In genomic region chr3:136909187-136909586, GRCh38 we compare ENCODE assay signal across 11 cellular contexts. TPM values are rescaled to one million over a fixed set of nuclear protein-coding genes. Genes with fewer than 3 reads are reported as not detected.
DNase-seq lines count a peak whose midpoint lies in the region; ATAC-seq and TF ChIP-seq lines count a peak whose summit lies in the region.
"Had no signal": no experiment of that assay in that cellular context is flagged by ENCODE, and none has a peak within 500 bp of the region (broad histone marks: within the 10 kb centered on the region; RNA-seq: fewer than 3 reads in every experiment).

No MANE protein-coding gene starts in this region.

- peaks cover 71% of the 10 kb centered on the region for H3K4me1 Mint-ChIP-seq in activated CD4-positive, alpha-beta memory T cell treated with anti-CD3 and anti-CD28 coated beads for 36 hours (ENCODE audit: low read depth)
- peaks cover 47% of the 10 kb centered on the region for H3K4me1 Mint-ChIP-seq in activated CD4-positive, alpha-beta memory T cell treated with anti-CD3 and anti-CD28 coated beads, Interleukin-2, amount 10 ng/mL, durations not matched to agents 7 days and 5 days
- H3K4me1 Mint-ChIP-seq in T-cell (peaks cover 83 to 88% (median 86%) of the 10 kb centered on the region in 3 donors), osteocyte (ENCODE audit: unreplicated experiment) (peaks cover 3% of the 10 kb centered on the region)

- H3K27me3 Mint-ChIP-seq in activated CD4-positive, alpha-beta memory T cell treated with anti-CD3 and anti-CD28 coated beads for 36 hours: no peaks in the 10 kb centered on the region
- H3K27me3 Mint-ChIP-seq in activated CD4-positive, alpha-beta memory T cell treated with anti-CD3 and anti-CD28 coated beads, Interleukin-2, amount 10 ng/mL, durations not matched to agents 7 days and 5 days: no peaks in the 10 kb centered on the region
- H3K27me3 Mint-ChIP-seq in T-cell (no peaks in the 10 kb centered on the region), osteocyte (ENCODE audit: unreplicated experiment) (no peaks in the 10 kb centered on the region)

- peak overlapping the region; percentile 14 for H3K27ac Mint-ChIP-seq in activated CD4-positive, alpha-beta memory T cell treated with anti-CD3 and anti-CD28 coated beads for 36 hours
- no peak overlapping the region for H3K27ac Mint-ChIP-seq in activated CD4-positive, alpha-beta memory T cell treated with anti-CD3 and anti-CD28 coated beads, Interleukin-2, amount 10 ng/mL, durations not matched to agents 7 days and 5 days
- peak overlapping the region; percentile 76 to 92 for H3K27ac Mint-ChIP-seq in T-cell
- H3K27ac Mint-ChIP-seq in osteocyte (ENCODE audit: unreplicated experiment): peak overlapping the region; percentile 1
- H3K27ac Mint-ChIP-seq: activated naive CD4-positive, alpha-beta T cell treated with anti-CD3 and anti-CD28 coated beads, Interleukin-2, amount 50 U/mL, for 72 hours had no signal

- peaks cover 15% of the 10 kb centered on the region for H3K9me3 Mint-ChIP-seq in activated CD4-positive, alpha-beta memory T cell treated with anti-CD3 and anti-CD28 coated beads for 36 hours
- peaks cover 18% of the 10 kb centered on the region for H3K9me3 Mint-ChIP-seq in activated CD4-positive, alpha-beta memory T cell treated with anti-CD3 and anti-CD28 coated beads, Interleukin-2, amount 10 ng/mL, durations not matched to agents 7 days and 5 days
- H3K9me3 Mint-ChIP-seq in T-cell (peaks cover 4 to 6% (median 6%) of the 10 kb centered on the region in 3 donors), osteocyte (ENCODE audit: unreplicated experiment) (peaks cover 10% of the 10 kb centered on the region)

- no peak for DNase-seq in activated CD4-positive, alpha-beta memory T cell treated with anti-CD3 and anti-CD28 coated beads for 36 hours
- DNase-seq in activated CD4-positive, alpha-beta memory T cell treated with anti-CD3 and anti-CD28 coated beads, Interleukin-2, amount 10 ng/mL, durations not matched to agents 7 days and 5 days: no peak
- DNase-seq in T-cell (no peak), osteocyte (ENCODE audit: extremely low spot score, unreplicated experiment) (no peak), NCI-H2171 (lab: John Stamatoyannopoulos, UW) (no peak), AG08395 (ENCODE audit: low spot score) (no peak)
- DNase-seq in stimulated activated CD4-positive, alpha-beta T cell treated with anti-CD3 and anti-CD28 coated beads, Interleukin-15, amount 100 ng/mL, for 24 hours: no peak
- DNase-seq: activated CD4-positive, alpha-beta T cell treated with anti-CD3 and anti-CD28 coated beads, Interleukin-2, amount 50 U/mL, for 4 hours; mesenchymal stem cell had no signal

- ATAC-seq in HG02759 (IDR thresholded peaks at IDR 0.05; ENCODE audit: unreplicated experiment): peak; percentile 60
- ATAC-seq in T-cell (replicated peaks in 1 of 4): peak in 2 of 4 experiments; percentile 17 to 34
- ATAC-seq: activated naive CD4-positive, alpha-beta T cell treated with anti-CD3 and anti-CD28 coated beads, Interleukin-2, amount 50 U/mL, for 72 hours had no signal

- no peak overlapping the region for H3K4me3 Mint-ChIP-seq in activated CD4-positive, alpha-beta memory T cell treated with anti-CD3 and anti-CD28 coated beads for 36 hours
- no peak overlapping the region for H3K4me3 Mint-ChIP-seq in activated CD4-positive, alpha-beta memory T cell treated with anti-CD3 and anti-CD28 coated beads, Interleukin-2, amount 10 ng/mL, durations not matched to agents 7 days and 5 days
- H3K4me3 Mint-ChIP-seq in T-cell (peak overlapping the region; percentile 7 to 24 (median 18)), osteocyte (ENCODE audit: unreplicated experiment) (no peak overlapping the region)

- no peak for TF ChIP-seq CTCF in osteocyte (IDR thresholded peaks at IDR 0.05)

- H3K36me3 Mint-ChIP-seq in activated CD4-positive, alpha-beta memory T cell treated with anti-CD3 and anti-CD28 coated beads for 36 hours: peaks cover 24% of the 10 kb centered on the region
- H3K36me3 Mint-ChIP-seq in activated CD4-positive, alpha-beta memory T cell treated with anti-CD3 and anti-CD28 coated beads, Interleukin-2, amount 10 ng/mL, durations not matched to agents 7 days and 5 days (ENCODE audit: low read depth): peaks cover 66% of the 10 kb centered on the region
- H3K36me3 Mint-ChIP-seq in T-cell: peaks cover 27% of the 10 kb centered on the region
- H3K36me3 Mint-ChIP-seq in osteocyte (ENCODE audit: unreplicated experiment): peaks cover 15% of the 10 kb centered on the region

- CTCF ChIA-PET in activated CD4-positive, alpha-beta memory T cell treated with anti-CD3 and anti-CD28 coated beads for 36 hours (lab: Charles Lee): interaction anchor here (1.5 to 1.6 kb wide), 2 partner anchors 10 to 47 kb away, joined by 6 to 7 read pairs; partner anchors contain the start of gene NCK1
- CTCF ChIA-PET in activated CD4-positive, alpha-beta memory T cell treated with anti-CD3 and anti-CD28 coated beads, Interleukin-2, amount 10 ng/mL, durations not matched to agents 7 days and 5 days (lab: Charles Lee): interaction anchor here (1.3 to 1.7 kb wide), 2 partner anchors 104 to 123 kb away, joined by 3 to 6 read pairs; no protein-coding TSS in a partner anchor
- CTCF ChIA-PET in T-cell (lab: Charles Lee): interaction anchor here (0.6 to 2.2 kb wide), 6 partner anchors 10 to 518 kb away, joined by 3 to 17 read pairs (median 4); partner anchors contain the start of genes NCK1 (in 1 of the 2) and STAG1 (in 1 of the 2)

- POLR2A ChIA-PET in activated CD4-positive, alpha-beta memory T cell treated with anti-CD3 and anti-CD28 coated beads for 36 hours (lab: Charles Lee): interaction anchor here (1.4 kb wide), 1 partner anchor 46 kb away, joined by 3 read pairs; no protein-coding TSS in a partner anchor
- POLR2A ChIA-PET in activated CD4-positive, alpha-beta memory T cell treated with anti-CD3 and anti-CD28 coated beads, Interleukin-2, amount 10 ng/mL, durations not matched to agents 7 days and 5 days (lab: Charles Lee): interaction anchor here (1.4 to 2.5 kb wide), 2 partner anchors 20 to 47 kb away, joined by 4 to 14 read pairs; partner anchors contain the start of gene NCK1
- POLR2A ChIA-PET in T-cell (lab: Charles Lee): interaction anchor here in 1 of 2 donors (1.0 kb wide), 2 partner anchors 11 to 48 kb away, joined by 3 to 4 read pairs; partner anchors contain the start of gene NCK1

- intact Hi-C loops in activated CD4-positive, alpha-beta memory T cell treated with anti-CD3 and anti-CD28 coated beads for 36 hours (cut with micrococcal nuclease): no loop called here

RNA-seq across cellular contexts. Expression of gene NCK1, which starts 47.2 kb away (rescaled TPM):
- total RNA-seq in activated CD4-positive, alpha-beta memory T cell treated with anti-CD3 and anti-CD28 coated beads for 36 hours: 10 to 100 TPM; 32.3 to 38.0 TPM
- total RNA-seq in activated CD4-positive, alpha-beta memory T cell treated with anti-CD3 and anti-CD28 coated beads, Interleukin-2, amount 10 ng/mL, durations not matched to agents 7 days and 5 days: 10 to 100 TPM; 50.8 to 51.3 TPM
- total RNA-seq in T-cell (10 to 100 TPM; 46.9 to 65.3 (median 50.9) TPM), osteocyte (37.3 and 38.6 TPM in 2 replicates)

RNA-seq across cellular contexts. Expression of gene IL20RB, which starts 48.6 kb away (rescaled TPM):
- total RNA-seq in activated CD4-positive, alpha-beta memory T cell treated with anti-CD3 and anti-CD28 coated beads for 36 hours: under 1 TPM; 0.80 to 0.97 TPM
- 1 to 10 TPM; 1.4 to 1.6 TPM for total RNA-seq in activated CD4-positive, alpha-beta memory T cell treated with anti-CD3 and anti-CD28 coated beads, Interleukin-2, amount 10 ng/mL, durations not matched to agents 7 days and 5 days
- total RNA-seq in T-cell (1 to 10 TPM; 1.8 to 3.8 (median 2.2) TPM), osteocyte (0.55 TPM in 1 of 2 replicates, not detected in the other)

Comparison
In these comparisons a context has a peak if more than half of its experiments do, and no peak if none do; other contexts are left out.
1. H3K4me3 Mint-ChIP-seq: peak in T-cell (3 of 3); none in activated CD4-positive, alpha-beta memory T cell treated with anti-CD3 and anti-CD28 coated beads for 36 hours (single experiment), activated CD4-positive, alpha-beta memory T cell treated with anti-CD3 and anti-CD28 coated beads, Interleukin-2, amount 10 ng/mL, durations not matched to agents 7 days and 5 days (single experiment) and osteocyte (single experiment).